In the genomic region with DNA sequence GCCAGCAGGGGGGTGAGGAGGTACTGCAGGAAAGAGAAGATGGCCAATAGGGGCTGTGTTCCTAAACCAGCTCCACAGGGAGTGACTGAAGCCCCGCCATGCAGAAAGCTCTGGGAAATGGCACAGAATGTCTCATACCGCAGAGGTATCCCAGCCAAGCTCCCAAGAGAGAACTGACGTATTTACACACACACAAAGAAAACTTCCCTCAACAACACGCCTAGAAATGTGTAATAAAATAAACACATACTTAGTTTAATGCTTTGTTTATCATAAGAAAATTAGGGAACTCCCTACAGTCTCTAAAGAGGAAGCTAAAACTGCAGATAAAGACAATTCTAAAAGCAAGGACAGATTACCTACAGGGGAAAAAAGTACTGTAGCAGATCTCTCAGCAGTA, we compare ENCODE assay signal across 17 cellular contexts. TPM values are rescaled to one million over a fixed set of nuclear protein-coding genes. Genes with fewer than 3 reads are reported as not detected.
DNase-seq lines count a peak whose midpoint lies in the region; ATAC-seq and TF ChIP-seq lines count a peak whose summit lies in the region.
"Had no signal": no experiment of that assay in that cellular context is flagged by ENCODE, and none has a peak within 500 bp of the region (broad histone marks: within the 10 kb centered on the region; RNA-seq: fewer than 3 reads in every experiment).

No MANE protein-coding gene starts in this region.

- H3K4me3 Mint-ChIP-seq in MCF 10A (ENCODE audit: unreplicated experiment): no peak overlapping the region
- H3K4me3 Mint-ChIP-seq: activated CD8-positive, alpha-beta memory T cell treated with anti-CD3 and anti-CD28 coated beads, Interleukin-2, amount 10 ng/mL, durations not matched to agents 7 days and 5 days had no signal

- H3K36me3 Mint-ChIP-seq in MCF 10A (ENCODE audit: insufficient read depth, unreplicated experiment): no peaks in the 10 kb centered on the region

- H3K4me1 ChIP-seq in breast epithelium: no peaks in the 10 kb centered on the region

- no peaks in the 10 kb centered on the region for H3K9me3 Mint-ChIP-seq in MCF 10A (ENCODE audit: unreplicated experiment)

- H3K9me3 ChIP-seq in breast epithelium: no peaks in the 10 kb centered on the region
- H3K9me3 ChIP-seq: A549, right lobe of liver had no signal

- no peak overlapping the region for H3K27ac Mint-ChIP-seq in MCF 10A (ENCODE audit: low read depth, unreplicated experiment)
- H3K27ac Mint-ChIP-seq: activated CD8-positive, alpha-beta memory T cell treated with anti-CD3 and anti-CD28 coated beads, Interleukin-2, amount 10 ng/mL, durations not matched to agents 7 days and 5 days had no signal

- no peaks in the 10 kb centered on the region for H3K36me3 ChIP-seq in breast epithelium
- H3K36me3 ChIP-seq: cardiac muscle cell, right lobe of liver had no signal

- TF ChIP-seq CTCF in MCF 10A (IDR thresholded peaks at IDR 0.05; ENCODE audit: unreplicated experiment): no peak
- TF ChIP-seq CTCF in breast epithelium (IDR thresholded peaks at IDR 0.05): no peak
- no peak for TF ChIP-seq CTCF in astrocyte of the cerebellum (IDR thresholded peaks at IDR 0.05; ENCODE audit: low read depth, low read length, missing control alignments)

- no TSS peak for BruUV-seq in MCF 10A (replicated peaks; lab: Mats Ljungman, UMichigan)

- H3K27me3 Mint-ChIP-seq in MCF 10A (ENCODE audit: insufficient read depth, unreplicated experiment): no peaks in the 10 kb centered on the region
- H3K27me3 Mint-ChIP-seq: activated CD8-positive, alpha-beta memory T cell treated with anti-CD3 and anti-CD28 coated beads, Interleukin-2, amount 10 ng/mL, durations not matched to agents 7 days and 5 days had no signal

- TF ChIP-seq POLR2A in breast epithelium (IDR thresholded peaks at IDR 0.05): no peak

- CTCF ChIA-PET in MCF 10A (lab: Yijun Ruan, JAX): interaction anchor here (0.5 kb wide), 1 partner anchor 380 kb away, joined by 3 read pairs; no protein-coding TSS in a partner anchor

- peaks cover 15% of the 10 kb centered on the region for H3K4me1 Mint-ChIP-seq in MCF 10A (ENCODE audit: insufficient read depth, unreplicated experiment)

- DNase-seq in MCF 10A (ENCODE audit: unreplicated experiment) (peak; percentile 50), breast epithelium (ENCODE audit: low spot score in 2 of 2) (no peak), astrocyte of the cerebellum (ENCODE audit: low read depth) (peak; percentile 41), hepatic stellate cell (ENCODE audit: low spot score) (peak; percentile 31)
- DNase-seq in NK-92 treated with Interleukin-12 subunit alpha and Interleukin-12 subunit beta, amount 100 ng/mL, for 24 hours (lab: John Stamatoyannopoulos, UW): no peak
- DNase-seq: activated CD8-positive, alpha-beta memory T cell treated with anti-CD3 and anti-CD28 coated beads, Interleukin-2, amount 10 ng/mL, durations not matched to agents 7 days and 5 days; KBM-7; NCI-H1930; NCI-H774; right lobe of liver; SHP77 treated with DMSO at 0.1 percent for 48 hours; stimulated activated naive CD4-positive, alpha-beta T cell treated with Interleukin-2 at 50 U/mL for 16 hours had no signal

- no peaks in the 10 kb centered on the region for H3K27me3 ChIP-seq in breast epithelium
- H3K27me3 ChIP-seq: cardiac muscle cell, right lobe of liver had no signal

- H3K4me3 ChIP-seq in breast epithelium (no peak overlapping the region), astrocyte of the cerebellum (ENCODE audit: low read depth, low read length) (no peak overlapping the region)
- H3K4me3 ChIP-seq: A549, cardiac muscle cell, right lobe of liver had no signal

- POLR2A ChIA-PET in MCF 10A (lab: Yijun Ruan, JAX): interaction anchor here (0.7 kb wide), 1 partner anchor 1225 kb away, joined by 3 read pairs; no protein-coding TSS in a partner anchor

- intact Hi-C loops in MCF 10A (cut with micrococcal nuclease) (no loop called here), breast epithelium (cut with DNase I; ENCODE audit: low total_unique reads) (no loop called here)

- ATAC-seq in GM21529 (IDR thresholded peaks at IDR 0.05; ENCODE audit: unreplicated experiment) (no peak), HG03571 (IDR thresholded peaks at IDR 0.05; ENCODE audit: unreplicated experiment) (no peak), HG02678 (IDR thresholded peaks at IDR 0.05; ENCODE audit: unreplicated experiment) (no peak)
- ATAC-seq: A549; activated CD8-positive, alpha-beta memory T cell treated with anti-CD3 and anti-CD28 coated beads, Interleukin-2, amount 10 ng/mL, durations not matched to agents 7 days and 5 days; right lobe of liver had no signal

- H3K27ac ChIP-seq in breast epithelium: no peak overlapping the region
- H3K27ac ChIP-seq: A549, cardiac muscle cell, right lobe of liver had no signal

- in situ Hi-C loops in astrocyte of the cerebellum (cut with HindIII; ENCODE audit: low sequenced_read_pairs): no loop called here

RNA-seq across cellular contexts. Expression of gene ESD, which starts 40.0 kb away (rescaled TPM):
- total RNA-seq in MCF 10A (2022): 82.7 and 105 TPM in 2 replicates
- 100 to 1,000 TPM; 110 to 151 (median 118) TPM for total RNA-seq in breast epithelium

Comparison
In these comparisons a context has a peak if more than half of its experiments do, and no peak if none do; other contexts are left out.
1. DNase-seq: peak in MCF 10A (single experiment), astrocyte of the cerebellum (single experiment) and hepatic stellate cell (single experiment); none in breast epithelium (0 of 2) and NK-92 treated with Interleukin-12 subunit alpha and Interleukin-12 subunit beta, amount 100 ng/mL, for 24 hours (single experiment).